ENCODE assay signal across 1 cellular context in genomic region chr10:72772031-72772430, GRCh38.
TF ChIP-seq lines count a peak whose summit lies in the region.

No MANE protein-coding gene starts in this region.

TF ChIP-seq in K562, 482 proteins besides CTCF, POLR2A, EP300 and RAD21 (continued from another document):
- no peak for TF ChIP-seq TFAM (CRISPR knock-in tag; conservative IDR thresholded peaks at IDR 0.05)
